ENCODE assay signal across 19 cellular contexts in genomic region chr13:68550330-68550729, GRCh38.
DNase-seq lines count a peak whose midpoint lies in the region; ATAC-seq lines count a peak whose summit lies in the region.
"Had no signal": no experiment of that assay in that cellular context is flagged by ENCODE, and none has a peak within 500 bp of the region (broad histone marks: within the 10 kb centered on the region; RNA-seq: fewer than 3 reads in every experiment).

No MANE protein-coding gene starts in this region.

- peak; percentile 93 for ATAC-seq in GM19463 (IDR thresholded peaks at IDR 0.05; ENCODE audit: unreplicated experiment)
- peak; percentile 67 for ATAC-seq in HG02938 (IDR thresholded peaks at IDR 0.05; ENCODE audit: unreplicated experiment)
- ATAC-seq in HG03432 (IDR thresholded peaks at IDR 0.05; ENCODE audit: unreplicated experiment): peak; percentile 73
- ATAC-seq in activated CD4-positive, CD25-positive, alpha-beta regulatory T cell treated with anti-CD3 and anti-CD28 coated beads, Interleukin-2, amount 50 U/mL, for 24 hours: no peak
- no peak for ATAC-seq in GM21526 (IDR thresholded peaks at IDR 0.05; ENCODE audit: low FRiP score, unreplicated experiment)
- ATAC-seq: activated CD8-positive, alpha-beta T cell treated with anti-CD3 and anti-CD28 coated beads, Interleukin-2, amount 10 ng/mL, durations not matched to agents 7 days and 5 days; activated naive CD4-positive, alpha-beta T cell treated with anti-CD3 and anti-CD28 coated beads, Interleukin-2, amount 50 U/mL, for 72 hours; activated T-cell treated with anti-CD3 and anti-CD28 coated beads, Interleukin-2, amount 50 U/mL, for 4 hours; CD8-positive, alpha-beta T cell; left ventricle myocardium superior; mucosa of descending colon; stimulated activated naive CD8-positive, alpha-beta T cell treated with anti-CD3 and anti-CD28 coated beads, Interleukin-15, Interleukin-2, amounts not matched to agents 100 U/mL and 50 U/mL, for 24 hours had no signal

- DNase-seq in hypothalamus (lab: John Stamatoyannopoulos, UW): no peak
- DNase-seq in stimulated activated CD4-positive, alpha-beta T cell treated with anti-CD3 and anti-CD28 coated beads, Interleukin-12 subunit alpha, Interleukin-12 subunit beta, amount 100 ng/mL, for 4 hours: no peak
- DNase-seq: activated CD8-positive, alpha-beta T cell treated with anti-CD3 and anti-CD28 coated beads, Interleukin-2, amount 10 ng/mL, durations not matched to agents 7 days and 5 days; activated T-cell treated with anti-CD3 and anti-CD28 coated beads, Interleukin-2, amount 50 U/mL, for 4 hours; CD8-positive, alpha-beta T cell; DMS53; foreskin fibroblast; left ventricle myocardium superior; mucosa of descending colon; NCI-H2107; NCI-H526; stimulated activated naive CD8-positive, alpha-beta T cell treated with anti-CD3 and anti-CD28 coated beads, Interleukin-15, Interleukin-2, amounts not matched to agents 100 U/mL and 50 U/mL, for 24 hours; tibial artery had no signal

Comparison
In these comparisons a context has a peak if more than half of its experiments do, and no peak if none do; other contexts are left out.
1. ATAC-seq: peak in GM19463 (single experiment), HG02938 (single experiment) and HG03432 (single experiment); none in activated CD4-positive, CD25-positive, alpha-beta regulatory T cell treated with anti-CD3 and anti-CD28 coated beads, Interleukin-2, amount 50 U/mL, for 24 hours (0 of 2) and GM21526 (single experiment).